8 cellular contexts compared by ENCODE assay signal in genomic region chr6:31861919-31862343, GRCh38. TPM values are rescaled to one million over a fixed set of nuclear protein-coding genes. Genes with fewer than 3 reads are reported as not detected.
A peak's percentile ranks its signal among the peaks of the same experiment; 100 is the strongest.
DNase-seq lines count a peak whose midpoint lies in the region; ATAC-seq and TF ChIP-seq lines count a peak whose summit lies in the region.

No MANE protein-coding gene starts in this region.

- H3K4me1 Mint-ChIP-seq in T-helper 17 cell: peaks cover 23% of the 10 kb centered on the region

- TF ChIP-seq CTCF in GM12864 (IDR thresholded peaks at IDR 0.05; ENCODE audit: low read depth, low read length, missing control alignments) (no peak), foreskin fibroblast (IDR thresholded peaks at IDR 0.05; ENCODE audit: low read depth, low read length) (no peak), retinal pigment epithelial cell (conservative IDR thresholded peaks at IDR 0.05; ENCODE audit: low read depth, low read length) (no peak)

- peak overlapping the region; percentile 96 for H3K4me3 Mint-ChIP-seq in T-helper 17 cell

- H3K27ac Mint-ChIP-seq in T-helper 17 cell: peak overlapping the region; percentile 97

- H3K27me3 Mint-ChIP-seq in T-helper 17 cell: no peaks in the 10 kb centered on the region

- peak overlapping the region; percentile 91 for H3K4me3 ChIP-seq in GM12864 (ENCODE audit: low read depth, low read length)
- peak overlapping the region; percentile 97 for H3K4me3 ChIP-seq in foreskin fibroblast (ENCODE audit: low read depth in 1 of 2, low read length in 2 of 2)
- H3K4me3 ChIP-seq in retinal pigment epithelial cell (ENCODE audit: low read length): peak overlapping the region; percentile 98

- H3K36me3 Mint-ChIP-seq in T-helper 17 cell (ENCODE audit: low read depth): no peaks in the 10 kb centered on the region

- H3K9me3 ChIP-seq in T-helper 17 cell (ENCODE audit: control insufficient read depth, low read length, poor library complexity, severe bottlenecking): no peaks in the 10 kb centered on the region

- DNase-seq in GM12864 (ENCODE audit: low read depth) (no peak), T-helper 17 cell (no peak), foreskin fibroblast (no peak), retinal pigment epithelial cell (ENCODE audit: low read depth) (no peak), T1000 (lab: John Stamatoyannopoulos, UW) (no peak), NCI-H526 treated with DMSO at 0.1 percent for 48 hours (lab: John Stamatoyannopoulos, UW) (no peak), HT-29 (ENCODE audit: low spot score) (no peak)
- DNase-seq in stimulated activated naive CD4-positive, alpha-beta T cell treated with Interleukin-2 at 50 U/mL for 16 hours (lab: John Stamatoyannopoulos, UW): no peak

- ATAC-seq in T-helper 17 cell: no peak

RNA-seq across cellular contexts. Expression of gene NEU1, which starts 0.7 kb away (rescaled TPM):
- total RNA-seq in T-helper 17 cell: 10 to 100 TPM; 27.1 to 29.6 TPM
- 82.3 and 87.1 TPM in 2 replicates for total RNA-seq in HT-29 (2014; rRNA removed; shearing (Covaris generic))

RNA-seq across cellular contexts. Expression of gene SLC44A4, which starts 16.9 kb away (rescaled TPM):
- total RNA-seq in T-helper 17 cell: under 1 TPM; 0.10 to 0.13 TPM
- 101 and 124 TPM in 2 replicates for total RNA-seq in HT-29 (2014; rRNA removed; shearing (Covaris generic))

RNA-seq across cellular contexts. Expression of gene HSPA1B, which starts 34.4 kb away (rescaled TPM):
- 10 to 100 TPM; 18.0 to 20.5 TPM for total RNA-seq in T-helper 17 cell
- total RNA-seq in HT-29 (2014; rRNA removed; shearing (Covaris generic)): 655 TPM in 2 replicates

RNA-seq across cellular contexts. Expression of gene EHMT2, which starts 35.6 kb away (rescaled TPM):
- 10 to 100 TPM; 40.4 to 46.2 TPM for total RNA-seq in T-helper 17 cell
- total RNA-seq in HT-29 (2014; rRNA removed; shearing (Covaris generic)): 85.9 and 98.5 TPM in 2 replicates

RNA-seq across cellular contexts. Expression of gene ZBTB12, which starts 40.0 kb away (rescaled TPM):
- under 1 TPM; 0.50 to 0.96 TPM for total RNA-seq in T-helper 17 cell
- 12.6 and 13.6 TPM in 2 replicates for total RNA-seq in HT-29 (2014; rRNA removed; shearing (Covaris generic))

Comparison
In these comparisons a context has a peak if more than half of its experiments do, and no peak if none do; other contexts are left out.
1. RNA of gene SLC44A4, which starts 16.9 kb away (total RNA-seq): 101 to 124 TPM in HT-29; 0.10 to 0.13 TPM in T-helper 17 cell; every median in the first group is over 10 times any median in the second.
2. RNA of gene HSPA1B, which starts 34.4 kb away (total RNA-seq): 655 TPM in HT-29; 18.0 to 20.5 TPM in T-helper 17 cell; every median in the first group is over 10 times any median in the second.
3. Peak in every context shown above with its lines, with median percentiles within 50 percentile points of each other: H3K4me3 ChIP-seq.